8 cellular contexts compared by ENCODE assay signal in the genomic region with DNA sequence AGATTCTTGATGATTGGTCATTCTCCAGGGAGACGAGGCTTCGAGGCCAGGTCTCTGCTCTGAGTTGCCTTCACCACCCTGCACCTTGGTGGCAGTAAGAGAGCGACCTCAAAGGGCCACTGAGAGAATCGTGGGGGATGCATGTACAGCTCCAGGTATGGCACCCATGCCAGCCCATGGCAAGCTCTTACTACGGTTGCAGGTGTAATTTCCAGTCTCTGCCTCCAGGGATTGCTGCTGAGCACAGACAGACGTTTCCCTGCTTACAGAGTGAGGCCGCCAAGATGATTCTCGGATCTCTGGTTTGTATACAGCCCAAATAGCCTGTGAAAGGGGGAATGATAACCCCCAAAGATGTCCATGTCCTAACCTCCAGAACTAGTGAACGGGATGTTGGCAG. TPM values are rescaled to one million over a fixed set of nuclear protein-coding genes. Genes with fewer than 3 reads are reported as not detected.
DNase-seq lines count a peak whose midpoint lies in the region; ATAC-seq and TF ChIP-seq lines count a peak whose summit lies in the region.

No MANE protein-coding gene starts in this region.

- H3K27me3 Mint-ChIP-seq in CD14-positive monocyte (ENCODE audit: low read depth in 3 of 3), result peaks cover 0 to 8% (median 8%) of the 10 kb centered on the region in 3 donors
- H3K27me3 Mint-ChIP-seq in activated naive CD8-positive, alpha-beta T cell treated with anti-CD3 and anti-CD28 coated beads for 36 hours, result peaks cover 17% of the 10 kb centered on the region
- peaks cover 9 to 17% of the 10 kb centered on the region in 2 donors for H3K27me3 Mint-ChIP-seq in CD8-positive, alpha-beta memory T cell

- peaks cover 0 to 3% (median 0%) of the 10 kb centered on the region in 7 donors for H3K9me3 Mint-ChIP-seq in CD14-positive monocyte
- no peaks in the 10 kb centered on the region for H3K9me3 Mint-ChIP-seq in activated naive CD8-positive, alpha-beta T cell treated with anti-CD3 and anti-CD28 coated beads for 36 hours
- H3K9me3 Mint-ChIP-seq in CD8-positive, alpha-beta memory T cell, result no peaks in the 10 kb centered on the region

- no peaks in the 10 kb centered on the region for H3K27me3 ChIP-seq in left lung
- no peaks in the 10 kb centered on the region for H3K27me3 ChIP-seq in CD8-positive, alpha-beta memory T cell (ENCODE audit: insufficient read depth, low read length, poor library complexity, severe bottlenecking)

- TF ChIP-seq CTCF in CD14-positive monocyte (IDR thresholded peaks at IDR 0.05) (peak; percentile 70), left lung (IDR thresholded peaks at IDR 0.05) (peak; percentile 30 to 40)

- H3K4me3 Mint-ChIP-seq in CD14-positive monocyte, result no peak overlapping the region
- H3K4me3 Mint-ChIP-seq in activated naive CD8-positive, alpha-beta T cell treated with anti-CD3 and anti-CD28 coated beads for 36 hours, result no peak overlapping the region
- no peak overlapping the region for H3K4me3 Mint-ChIP-seq in CD8-positive, alpha-beta memory T cell

- CTCF ChIA-PET in CD8-positive, alpha-beta memory T cell (lab: Charles Lee), result no interaction called here

- ATAC-seq in left lung (no peak), HG03342 (IDR thresholded peaks at IDR 0.05; ENCODE audit: unreplicated experiment) (no peak), GM19452 (IDR thresholded peaks at IDR 0.05; ENCODE audit: unreplicated experiment) (no peak), GM18861 (IDR thresholded peaks at IDR 0.05; ENCODE audit: unreplicated experiment) (no peak)

- H3K27ac Mint-ChIP-seq in CD14-positive monocyte, result peak overlapping the region in 2 of 7 donors; percentile 10 to 37
- H3K27ac Mint-ChIP-seq in activated naive CD8-positive, alpha-beta T cell treated with anti-CD3 and anti-CD28 coated beads for 36 hours, result no peak overlapping the region
- no peak overlapping the region for H3K27ac Mint-ChIP-seq in CD8-positive, alpha-beta memory T cell

- H3K4me1 ChIP-seq in left lung, result peaks cover 0 to 10% of the 10 kb centered on the region in 2 donors
- H3K4me1 ChIP-seq in CD8-positive, alpha-beta memory T cell (ENCODE audit: insufficient read depth, low read length), result no peaks in the 10 kb centered on the region

- DNase-seq in CD14-positive monocyte (ENCODE audit: low spot score) (no peak), GM19240 (ENCODE audit: insufficient read length, low spot score) (peak; percentile 20), left lung (no peak)
- peak; percentile 15 for DNase-seq in activated naive CD8-positive, alpha-beta T cell treated with anti-CD3 and anti-CD28 coated beads for 36 hours
- DNase-seq in CD8-positive, alpha-beta memory T cell, result no peak

- H3K4me1 Mint-ChIP-seq in CD14-positive monocyte, result peaks cover 28% of the 10 kb centered on the region
- H3K4me1 Mint-ChIP-seq in activated naive CD8-positive, alpha-beta T cell treated with anti-CD3 and anti-CD28 coated beads for 36 hours, result no peaks in the 10 kb centered on the region
- H3K4me1 Mint-ChIP-seq in CD8-positive, alpha-beta memory T cell, result no peaks in the 10 kb centered on the region

- intact Hi-C loops in CD14-positive monocyte (cut with micrococcal nuclease) (loop anchor here (2.0 to 5.0 kb wide), 2 partner anchors 252 to 298 kb away; no protein-coding TSS in a partner anchor), left lung (cut with DNase I) (loop anchor here in 1 of 2 donors (10.0 kb wide), 1 partner anchor 130 kb away; no protein-coding TSS in a partner anchor)

- H3K36me3 Mint-ChIP-seq in CD14-positive monocyte, result no peaks in the 10 kb centered on the region
- H3K36me3 Mint-ChIP-seq in activated naive CD8-positive, alpha-beta T cell treated with anti-CD3 and anti-CD28 coated beads for 36 hours, result no peaks in the 10 kb centered on the region
- H3K36me3 Mint-ChIP-seq in CD8-positive, alpha-beta memory T cell, result no peaks in the 10 kb centered on the region

- POLR2A ChIA-PET in CD8-positive, alpha-beta memory T cell (lab: Charles Lee), result no interaction called here

- H3K27ac ChIP-seq in left lung, result no peak overlapping the region
- no peak overlapping the region for H3K27ac ChIP-seq in CD8-positive, alpha-beta memory T cell (ENCODE audit: low read depth, low read length)

- H3K36me3 ChIP-seq in left lung, result no peaks in the 10 kb centered on the region
- no peaks in the 10 kb centered on the region for H3K36me3 ChIP-seq in CD8-positive, alpha-beta memory T cell (ENCODE audit: insufficient read depth, low read length)

- H3K9me3 ChIP-seq in left lung, result no peaks in the 10 kb centered on the region
- no peaks in the 10 kb centered on the region for H3K9me3 ChIP-seq in CD8-positive, alpha-beta memory T cell (ENCODE audit: low read length)

- no peak overlapping the region for H3K4me3 ChIP-seq in left lung
- no peak overlapping the region for H3K4me3 ChIP-seq in CD8-positive, alpha-beta memory T cell (ENCODE audit: low read length)

RNA-seq across cellular contexts. Expression of a gene that starts 16.3 kb away (rescaled TPM):
- polyA plus RNA-seq in CD14-positive monocyte, result not detected
- not detected for total RNA-seq in activated naive CD8-positive, alpha-beta T cell treated with anti-CD3 and anti-CD28 coated beads for 36 hours
- total RNA-seq in left lung, result under 1 TPM in 1 of 2 donors, not detected in 1; 0.09 TPM
- not detected for total RNA-seq in CD8-positive, alpha-beta memory T cell
- not detected for polyA plus RNA-seq in CD8-positive, alpha-beta memory T cell

Comparison
In these comparisons a context has a peak if more than half of its experiments do, and no peak if none do; other contexts are left out.
1. DNase-seq: peak in GM19240 (single experiment) and activated naive CD8-positive, alpha-beta T cell treated with anti-CD3 and anti-CD28 coated beads for 36 hours (single experiment); none in CD14-positive monocyte (single experiment), left lung (0 of 2) and CD8-positive, alpha-beta memory T cell (0 of 5).